1 cellular context compared by ENCODE assay signal in the genomic region with DNA sequence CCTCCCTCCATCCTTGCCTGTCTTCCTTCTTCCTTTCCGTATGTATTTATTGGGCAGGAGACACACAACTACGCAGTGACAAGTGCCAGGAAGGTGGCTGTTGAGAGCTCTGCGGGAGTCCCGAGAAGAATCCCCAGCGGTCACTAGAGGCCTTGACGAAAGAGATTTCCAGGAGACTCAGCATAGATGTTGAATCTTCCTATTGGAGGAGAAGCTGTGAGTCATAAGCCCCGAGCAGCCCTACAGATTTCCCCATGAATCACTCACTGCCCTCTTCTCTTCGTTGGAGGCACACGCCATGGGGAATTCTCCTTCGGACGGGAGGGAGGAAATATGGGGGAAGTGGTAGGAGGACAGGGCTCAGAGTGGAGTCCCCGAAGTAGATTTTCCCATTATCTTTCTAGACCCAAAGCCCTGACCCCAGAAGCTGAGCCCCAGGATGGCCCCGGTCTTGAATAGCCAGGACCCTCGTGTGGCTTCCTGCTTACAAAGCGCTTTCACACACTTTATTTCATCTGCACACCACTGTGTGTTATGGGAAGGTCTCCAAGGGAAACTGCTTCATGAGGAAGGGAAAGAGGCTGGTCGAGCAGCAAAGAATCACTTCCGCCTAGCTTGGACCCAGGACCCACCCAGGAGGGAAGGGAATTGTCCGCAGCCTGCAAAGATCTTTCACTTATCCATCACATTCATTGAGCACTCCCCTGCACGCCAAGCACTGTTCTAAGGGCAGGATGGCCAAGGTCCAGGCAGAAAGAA.
TF ChIP-seq lines count a peak whose summit lies in the region.

No MANE protein-coding gene starts in this region.

TF ChIP-seq in H1, 55 proteins besides CTCF, POLR2A, EP300 and RAD21 (continued from another document):
- TF ChIP-seq MAFK (IDR thresholded peaks at IDR 0.05; ENCODE audit: low read depth, low read length) (no peak), ASH2L (IDR thresholded peaks at IDR 0.05; ENCODE audit: low read length) (no peak), ZNF274 (IDR thresholded peaks at IDR 0.05; ENCODE audit: borderline replicate concordance, extremely low read depth, low read length) (no peak), EZH2 (IDR thresholded peaks at IDR 0.05; ENCODE audit: low read depth, low read length, severe bottlenecking) (no peak)
- TF ChIP-seq, protein P1, sequence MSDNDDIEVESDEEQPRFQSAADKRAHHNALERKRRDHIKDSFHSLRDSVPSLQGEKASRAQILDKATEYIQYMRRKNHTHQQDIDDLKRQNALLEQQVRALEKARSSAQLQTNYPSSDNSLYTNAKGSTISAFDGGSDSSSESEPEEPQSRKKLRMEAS (IDR thresholded peaks at IDR 0.05) = no peak
